Comparison of ENCODE assay signal across 16 cellular contexts in genomic region chr1:182575540-182576149, GRCh38. TPM values are rescaled to one million over a fixed set of nuclear protein-coding genes. Genes with fewer than 3 reads are reported as not detected.
DNase-seq lines count a peak whose midpoint lies in the region; ATAC-seq and TF ChIP-seq lines count a peak whose summit lies in the region.
"Had no signal": no experiment of that assay in that cellular context is flagged by ENCODE, and none has a peak within 500 bp of the region (broad histone marks: within the 10 kb centered on the region; RNA-seq: fewer than 3 reads in every experiment).

No MANE protein-coding gene starts in this region.

- H4K8ac ChIP-seq in IMR-90 (ENCODE audit: low read depth in 2 of 2, low read length in 2 of 2) = no peak overlapping the region

- no peak overlapping the region for H4K5ac ChIP-seq in IMR-90 (ENCODE audit: low read depth, low read length)

- no peak overlapping the region for H2AK5ac ChIP-seq in IMR-90 (ENCODE audit: low read depth, low read length)

- no TSS peak for BruUV-seq in IMR-90 (replicated peaks; lab: Mats Ljungman, UMichigan)
- BruUV-seq in mammary epithelial cell (replicated peaks; lab: Mats Ljungman, UMichigan) = no TSS peak

- H3K4me2 ChIP-seq in IMR-90 (ENCODE audit: low read depth, low read length) = no peak overlapping the region
- peak overlapping the region; percentile 44 for H3K4me2 ChIP-seq in mammary epithelial cell (ENCODE audit: insufficient read depth, low read depth, low read length)

- no peak overlapping the region for H3K4ac ChIP-seq in IMR-90 (ENCODE audit: low read depth, low read length)

- H3K27me3 ChIP-seq in AG04450 (ENCODE audit: control insufficient read depth, insufficient read depth, low read length) = no peaks in the 10 kb centered on the region
- no peaks in the 10 kb centered on the region for H3K27me3 ChIP-seq in IMR-90 (ENCODE audit: control insufficient read depth, insufficient read depth, low read length)
- no peaks in the 10 kb centered on the region for H3K27me3 ChIP-seq in mammary epithelial cell (ENCODE audit: insufficient read depth, low read length)
- no peaks in the 10 kb centered on the region for H3K27me3 ChIP-seq in left lung
- H3K27me3 ChIP-seq: tibial nerve had no signal

- H2BK120ac ChIP-seq in IMR-90 (ENCODE audit: low read depth, low read length) = no peak overlapping the region

- POLR2A ChIA-PET in AG04450 (lab: Yijun Ruan, JAX) (no interaction called here), IMR-90 (lab: Charles Lee; ENCODE audit: unreplicated experiment) (no interaction called here)

- in situ Hi-C loops in IMR-90 (cut with MboI; ENCODE audit: low sequenced_read_pairs) (no loop called here), mammary epithelial cell (cut with MboI; ENCODE audit: low sequenced_read_pairs in 2 of 2) (loop anchor here (25.0 kb wide), 1 partner anchor 488 kb away; no protein-coding TSS in a partner anchor)

- CTCF ChIA-PET in AG04450 (lab: Charles Lee) = interaction anchor here (0.8 to 3.2 kb wide), 3 partner anchors 20 to 211 kb away, joined by 3 to 22 read pairs (median 5); no protein-coding TSS in a partner anchor
- CTCF ChIA-PET in IMR-90 (lab: Yijun Ruan, JAX) = interaction anchor here (0.6 to 1.1 kb wide), 2 partner anchors 15 to 20 kb away, joined by 3 read pairs; no protein-coding TSS in a partner anchor
- CTCF ChIA-PET in mammary epithelial cell (lab: Charles Lee; ENCODE audit: low non-redundant PET) = no interaction called here

- no peak overlapping the region for H2BK5ac ChIP-seq in IMR-90 (ENCODE audit: low read depth, low read length, poor library complexity, severe bottlenecking)

- no peak overlapping the region for H2AK9ac ChIP-seq in IMR-90 (replicated peaks; ENCODE audit: low read depth, low read length, poor library complexity)

- H3K9ac ChIP-seq in IMR-90 (ENCODE audit: low read depth, low read length) (no peak overlapping the region), mammary epithelial cell (ENCODE audit: insufficient read depth, low read length) (no peak overlapping the region)

- H2BK20ac ChIP-seq in IMR-90 (ENCODE audit: low read depth, low read length) = no peak overlapping the region

- H2BK15ac ChIP-seq in IMR-90 (ENCODE audit: low read depth, low read length) = no peak overlapping the region

- no CpG with 5 or more reads among the region's 3 CpGs for WGBS in IMR-90 (ENCODE audit: extremely low coverage in 2 of 2, insufficient read length in 1 of 2), 2 experiments
- WGBS in mammary epithelial cell (ENCODE audit: low coverage, missing lambda C conversion rate) = 69% methylated on average over 3 of the region's 3 CpGs

- H2AFZ ChIP-seq in IMR-90 (replicated peaks; ENCODE audit: low read length, poor library complexity) = no peak overlapping the region
- H2AFZ ChIP-seq in mammary epithelial cell (ENCODE audit: low read depth, low read length) = no peak overlapping the region

- no peak overlapping the region for H3K14ac ChIP-seq in IMR-90 (replicated peaks; ENCODE audit: low read depth, low read length)

- H3K4me1 ChIP-seq in IMR-90 (ENCODE audit: control insufficient read depth, insufficient read depth, low read length) (0 out of 2 replicates have a peak, but pooled peaks cover 1% of the 10 kb centered on the region), mammary epithelial cell (ENCODE audit: insufficient read depth, low read length) (peaks cover 9% of the 10 kb centered on the region), left lung (peaks cover 0 to 4% of the 10 kb centered on the region in 2 donors)

- TF ChIP-seq POLR2A in IMR-90 (IDR thresholded peaks at IDR 0.05; ENCODE audit: low read depth, low read length) = no peak

- no peak overlapping the region for H3K18ac ChIP-seq in IMR-90 (ENCODE audit: low read depth, low read length)

- H3K79me2 ChIP-seq in mammary epithelial cell (ENCODE audit: insufficient read depth, low read length) = no peaks in the 10 kb centered on the region

- no peaks in the 10 kb centered on the region for H3K9me1 ChIP-seq in IMR-90 (ENCODE audit: insufficient read depth, low read length)

- TF ChIP-seq RAD21 in IMR-90 (IDR thresholded peaks at IDR 0.05; ENCODE audit: low read length) = no peak

- no peak overlapping the region for H3K23ac ChIP-seq in IMR-90 (ENCODE audit: low read depth, low read length)

- H3K4me3 ChIP-seq in AG04450 (ENCODE audit: low read depth, low read length) (no peak overlapping the region), IMR-90 (ENCODE audit: insufficient read depth, low read depth, low read length) (no peak overlapping the region), mammary epithelial cell (replicated peaks in 1 of 3; ENCODE audit: insufficient read depth in 1 of 3, low read depth in 2 of 3, low read length in 3 of 3) (no peak overlapping the region), left lung (no peak overlapping the region)
- H3K4me3 ChIP-seq: SK-N-MC, tibial nerve had no signal

- H4K91ac ChIP-seq in IMR-90 (ENCODE audit: insufficient read depth, low read depth, low read length) = no peak overlapping the region

- no peak overlapping the region for H3K56ac ChIP-seq in IMR-90 (ENCODE audit: extremely low read depth, insufficient read depth, low read length)

- no peaks in the 10 kb centered on the region for H3K9me3 ChIP-seq in AG04450 (ENCODE audit: control insufficient read depth, insufficient read depth, low read length)
- no peaks in the 10 kb centered on the region for H3K9me3 ChIP-seq in IMR-90 (ENCODE audit: control insufficient read depth, insufficient read depth, low read length)
- no peaks in the 10 kb centered on the region for H3K9me3 ChIP-seq in mammary epithelial cell (replicated peaks; ENCODE audit: insufficient read depth, low read length)
- H3K9me3 ChIP-seq in left lung = no peaks in the 10 kb centered on the region
- H3K9me3 ChIP-seq: tibial nerve had no signal

- H3K36me3 ChIP-seq in IMR-90 (ENCODE audit: control insufficient read depth, insufficient read depth, low read length) = peaks cover 13% of the 10 kb centered on the region
- H3K36me3 ChIP-seq in mammary epithelial cell (ENCODE audit: insufficient read depth, low read length) = no peaks in the 10 kb centered on the region
- H3K36me3 ChIP-seq in left lung = peaks cover 0 to 75% of the 10 kb centered on the region in 2 donors

- dilution Hi-C loops in IMR-90 (cut with HindIII; ENCODE audit: low sequenced_read_pairs, unreplicated experiment) (no loop called here), mammary epithelial cell (cut with HindIII; ENCODE audit: low sequenced_read_pairs) (loop anchor here (25.0 kb wide), 1 partner anchor 488 kb away; no protein-coding TSS in a partner anchor)

- H3K27ac ChIP-seq in AG04450 (ENCODE audit: low read depth, low read length) = no peak overlapping the region
- no peak overlapping the region for H3K27ac ChIP-seq in IMR-90 (ENCODE audit: insufficient read depth, low read length)
- H3K27ac ChIP-seq in mammary epithelial cell (ENCODE audit: insufficient read depth, low read depth, low read length) = no peak overlapping the region
- H3K27ac ChIP-seq in left lung = peak overlapping the region in 1 of 2 donors; percentile 24
- H3K27ac ChIP-seq: HL-60, SK-N-MC had no signal

- TF ChIP-seq CTCF in AG04450 (IDR thresholded peaks at IDR 0.05; ENCODE audit: low read depth, low read length) (no peak), IMR-90 (conservative IDR thresholded peaks at IDR 0.05; ENCODE audit: low read depth, low read length) (no peak), mammary epithelial cell (conservative IDR thresholded peaks at IDR 0.05 in 1 of 2, IDR thresholded peaks at IDR 0.05 in 1 of 2; ENCODE audit: extremely low read depth in 1 of 2, insufficient read depth in 1 of 2, low read depth in 1 of 2, low read length in 2 of 2) (no peak), left lung (IDR thresholded peaks at IDR 0.05) (no peak)

- ATAC-seq in IMR-90 (ENCODE audit: low read depth) (peak; percentile 77), left lung (peak; percentile 89)

- H4K20me1 ChIP-seq in IMR-90 (ENCODE audit: insufficient read depth, low read length) (no peaks in the 10 kb centered on the region), mammary epithelial cell (ENCODE audit: insufficient read depth, low read length) (no peaks in the 10 kb centered on the region)

- DNase-seq in AG04450 (ENCODE audit: low read depth, low spot score) (peak; percentile 7), IMR-90 (peak; percentile 55), mammary epithelial cell (peak; percentile 70), left lung (no peak), NCI-H526 (lab: John Stamatoyannopoulos, UW) (no peak), SK-N-DZ (ENCODE audit: low spot score) (no peak), NCI-H1105 treated with DMSO at 0.1 percent for 48 hours (lab: John Stamatoyannopoulos, UW) (no peak)
- DNase-seq in activated CD4-positive, alpha-beta T cell treated with anti-CD3 and anti-CD28 coated beads for 1 hour = no peak
- DNase-seq: activated naive CD4-positive, alpha-beta T cell treated with Interleukin-2 at 50 U/mL for 16 hours; CD4-positive, CD25-positive, alpha-beta regulatory T cell; effector CD8-positive, alpha-beta T cell; NCI-H1930; occipital lobe had no signal

- intact Hi-C loops in IMR-90 (cut with micrococcal nuclease) = no loop called here
- intact Hi-C loops in mammary epithelial cell (cut with micrococcal nuclease) = no loop called here
- intact Hi-C loops in left lung (cut with DNase I) = no loop called here

- H3K79me1 ChIP-seq in IMR-90 (ENCODE audit: low read depth in 1 of 2, low read length in 2 of 2) = no peaks in the 10 kb centered on the region

RNA-seq across cellular contexts. Expression of gene RNASEL, which starts 13.4 kb away (rescaled TPM):
- polyA plus RNA-seq in AG04450 (2011; rRNA removed) (4.9 and 6.2 TPM in 2 replicates), IMR-90 (2012; rRNA removed) (1.8 and 2.5 TPM in 2 replicates), mammary epithelial cell (3.0 TPM)
- 3.4 and 4.6 TPM in 2 replicates for polyA minus RNA-seq in AG04450 (2011; rRNA and poly(A)+ RNA removed)
- total RNA-seq in IMR-90 (2012; rRNA removed) (6.4 and 6.5 TPM in 2 replicates), mammary epithelial cell (1 to 10 TPM; 3.0 to 3.5 TPM), left lung (10 to 100 TPM; 13.5 to 13.6 TPM)
- polyA plus RNA-seq in IMR-90 (2012; cell fraction: cytosol; rRNA removed) = 0.64 and 0.82 TPM in 2 replicates
- 0.58 and 2.8 TPM in 2 replicates for polyA plus RNA-seq in IMR-90 (2012; cell fraction: nucleus; rRNA removed; ENCODE audit: low replicate concordance)
- polyA minus RNA-seq in mammary epithelial cell = 2.2 TPM
- 0.07 and 0.50 TPM in 2 replicates for polyA plus RNA-seq in SK-N-DZ (2014; cell fraction: cytosol; rRNA removed)
- polyA plus RNA-seq in SK-N-DZ (2014; cell fraction: nucleus; rRNA removed) = 0.43 TPM in 1 of 2 replicates, not detected in the other

RNA-seq across cellular contexts. Expression of gene RGS16, which starts 28.5 kb away (rescaled TPM):
- polyA plus RNA-seq in AG04450 (2011; rRNA removed) = 0.10 and 0.11 TPM in 2 replicates
- polyA minus RNA-seq in AG04450 (2011; rRNA and poly(A)+ RNA removed) = 0.09 TPM in 2 replicates
- total RNA-seq in IMR-90 (2012; rRNA removed) = 0.18 and 0.28 TPM in 2 replicates
- polyA plus RNA-seq in IMR-90 (2012; rRNA removed) = 0.15 and 0.16 TPM in 2 replicates
- 0.08 and 0.15 TPM in 2 replicates for polyA plus RNA-seq in IMR-90 (2012; cell fraction: cytosol; rRNA removed)
- polyA plus RNA-seq in IMR-90 (2012; cell fraction: nucleus; rRNA removed; ENCODE audit: low replicate concordance) = 0.36 and 0.70 TPM in 2 replicates
- under 1 TPM; 0.33 to 0.52 TPM for total RNA-seq in mammary epithelial cell
- polyA plus RNA-seq in mammary epithelial cell = 0.80 TPM
- polyA minus RNA-seq in mammary epithelial cell = 3.0 TPM
- total RNA-seq in left lung = 10 to 100 TPM; 10.1 to 11.0 TPM
- 0.94 and 1.0 TPM in 2 replicates for polyA plus RNA-seq in SK-N-DZ (2014; cell fraction: cytosol; rRNA removed)
- 0.24 and 0.40 TPM in 2 replicates for polyA plus RNA-seq in SK-N-DZ (2014; cell fraction: nucleus; rRNA removed)

Comparison
In these comparisons a context has a peak if more than half of its experiments do, and no peak if none do; other contexts are left out.
1. DNase-seq: peak in AG04450 (single experiment), IMR-90 (single experiment) and mammary epithelial cell (single experiment); none in left lung (0 of 2), activated CD4-positive, alpha-beta T cell treated with anti-CD3 and anti-CD28 coated beads for 1 hour (single experiment), NCI-H526 (0 of 2), SK-N-DZ (single experiment) and NCI-H1105 treated with DMSO at 0.1 percent for 48 hours (single experiment).